In genomic region chr11:124763156-124763947, GRCh38 we compare ENCODE assay signal across 8 cellular contexts. TPM values are rescaled to one million over a fixed set of nuclear protein-coding genes. Genes with fewer than 3 reads are reported as not detected.
DNase-seq lines count a peak whose midpoint lies in the region; ATAC-seq and TF ChIP-seq lines count a peak whose summit lies in the region.

No MANE protein-coding gene starts in this region.

- H3K9me3 ChIP-seq in OCI-LY1 (ENCODE audit: low read length) (no peaks in the 10 kb centered on the region), esophagus (ENCODE audit: control insufficient read depth in 2 of 2, insufficient read depth in 1 of 2, low read depth in 1 of 2, low read length in 1 of 2) (no peaks in the 10 kb centered on the region), muscle layer of colon (ENCODE audit: low read length) (no peaks in the 10 kb centered on the region)

- H3K27ac ChIP-seq in OCI-LY1 (ENCODE audit: low read depth, low read length, poor library complexity, severe bottlenecking) (peak overlapping the region; percentile 58), esophagus (ENCODE audit: low read depth in 2 of 2, low read length in 1 of 2) (peak overlapping the region; percentile 34 to 35), muscle layer of colon (ENCODE audit: low read depth, low read length) (no peak overlapping the region)

- DNase-seq in GM06990 (ENCODE audit: extremely low read depth, insufficient read length) (peak; percentile 76), HUDEP-2 (lab: John Stamatoyannopoulos, UW; ENCODE audit: unreplicated experiment in 76 of 76) (peak in 64 of 76 experiments; percentile 5 to 77 (median 54)), activated T-cell treated with anti-CD3 and anti-CD28 coated beads for 24 hours (ENCODE audit: low read depth) (peak; percentile 73)
- DNase-seq in stimulated activated CD8-positive, alpha-beta memory T cell treated with anti-CD3 and anti-CD28 coated beads, Interleukin-7, amount 100 ng/mL, for 48 hours (ENCODE audit: extremely low read depth in 1 of 2, low read depth in 1 of 2) = peak; percentile 49 to 77

- H3F3A ChIP-seq in OCI-LY1 (ENCODE audit: insufficient read depth, low read length) = no peaks in the 10 kb centered on the region

- H3K4me1 ChIP-seq in OCI-LY1 (ENCODE audit: insufficient read depth, low read length, severe bottlenecking) = peaks cover 16% of the 10 kb centered on the region
- peaks cover 3 to 9% of the 10 kb centered on the region in 2 donors for H3K4me1 ChIP-seq in esophagus (ENCODE audit: control insufficient read depth in 2 of 2, insufficient read depth in 2 of 2, low read length in 1 of 2)
- H3K4me1 ChIP-seq in muscle layer of colon (ENCODE audit: insufficient read depth, low read length) = peaks cover 35% of the 10 kb centered on the region

- no peaks in the 10 kb centered on the region for H3K9me2 ChIP-seq in OCI-LY1 (ENCODE audit: low read depth, low read length)

- H4K20me1 ChIP-seq in OCI-LY1 (ENCODE audit: insufficient read depth, low read length) = no peaks in the 10 kb centered on the region

- H3K27me3 ChIP-seq in GM06990 (replicated peaks; ENCODE audit: control insufficient read depth, insufficient read depth, low read length) (no peaks in the 10 kb centered on the region), OCI-LY1 (ENCODE audit: insufficient read depth, low read length) (0 out of 2 replicates have a peak, but pooled peaks cover 11% of the 10 kb centered on the region), esophagus (ENCODE audit: control insufficient read depth in 1 of 2, insufficient read depth in 2 of 2, low read length in 2 of 2) (peaks cover 0 to 23% of the 10 kb centered on the region in 2 donors), muscle layer of colon (ENCODE audit: control insufficient read depth in 1 of 2, insufficient read depth in 2 of 2, low read length in 2 of 2) (peaks cover 43 to 46% of the 10 kb centered on the region in 2 donors)

- no peak for ATAC-seq in HG02852 (IDR thresholded peaks at IDR 0.05; ENCODE audit: unreplicated experiment)

- peak overlapping the region; percentile 53; the same call in 1 of the 2 replicates for H3K9ac ChIP-seq in OCI-LY1 (ENCODE audit: low read length)
- H3K9ac ChIP-seq in muscle layer of colon (ENCODE audit: low read length) = no peak overlapping the region

- H3K79me2 ChIP-seq in OCI-LY1 (ENCODE audit: insufficient read depth, low read length) = no peaks in the 10 kb centered on the region

- no peak overlapping the region for H2AFZ ChIP-seq in OCI-LY1 (ENCODE audit: low read length)

- WGBS in esophagus, 2 donors = 6 to 7% methylated on average over 21 of the region's 21 CpGs

- H3K36me3 ChIP-seq in GM06990 (ENCODE audit: control insufficient read depth, insufficient read depth, low read length) (peaks cover 1% of the 10 kb centered on the region; the same call in 1 of the 2 replicates), OCI-LY1 (ENCODE audit: insufficient read depth, low read length) (no peaks in the 10 kb centered on the region), esophagus (ENCODE audit: control insufficient read depth in 2 of 2, insufficient read depth in 2 of 2, low read length in 1 of 2) (peaks cover 0 to 5% of the 10 kb centered on the region in 2 donors), muscle layer of colon (ENCODE audit: insufficient read depth, low read length) (peaks cover 8% of the 10 kb centered on the region)

- H3K4me3 ChIP-seq in GM06990 (replicated peaks; ENCODE audit: low read depth, low read length) = peak overlapping the region; percentile 78
- H3K4me3 ChIP-seq in OCI-LY1 (ENCODE audit: low read depth, low read length, poor library complexity, severe bottlenecking) = peak overlapping the region; percentile 68
- H3K4me3 ChIP-seq in esophagus (ENCODE audit: low read depth in 1 of 2, low read length in 2 of 2) = peak overlapping the region; percentile 49 to 61
- peak overlapping the region; percentile 29 to 65 for H3K4me3 ChIP-seq in muscle layer of colon (ENCODE audit: low read depth in 1 of 2, low read length in 2 of 2)

- TF ChIP-seq CTCF in GM06990 (IDR thresholded peaks at IDR 0.05; ENCODE audit: insufficient read depth, low read length, poor library complexity, severe bottlenecking) (peak; percentile 78), OCI-LY1 (IDR thresholded peaks at IDR 0.05; ENCODE audit: low read length) (peak; percentile 69)

- peak overlapping the region; percentile 60 for H3K4me2 ChIP-seq in OCI-LY1 (ENCODE audit: low read length)

RNA-seq across cellular contexts. Expression of gene ESAM, which starts 1.3 kb away (rescaled TPM):
- polyA plus RNA-seq in esophagus = 10 to 100 TPM; 16.8 to 34.1 TPM

RNA-seq across cellular contexts. Expression of gene VSIG2, which starts 11.3 kb away (rescaled TPM):
- 10 to 100 TPM in 1 of 2 donors, 1 to 10 TPM in 1; 9.7 to 51.4 TPM for polyA plus RNA-seq in esophagus

RNA-seq across cellular contexts. Expression of gene NRGN, which starts 23.6 kb away (rescaled TPM):
- 1 to 10 TPM; 1.6 to 3.1 TPM for polyA plus RNA-seq in esophagus

RNA-seq across cellular contexts. Expression of gene MSANTD2, which starts 36.9 kb away (rescaled TPM):
- 1 to 10 TPM; 3.8 to 9.3 TPM for polyA plus RNA-seq in esophagus
